In genomic region chr22:50780234-50780633, GRCh38 we compare ENCODE assay signal across 2 cellular contexts. TPM values are rescaled to one million over a fixed set of nuclear protein-coding genes. Genes with fewer than 3 reads are reported as not detected.
"Had no signal": no experiment of that assay in that cellular context is flagged by ENCODE, and none has a peak within 500 bp of the region (broad histone marks: within the 10 kb centered on the region; RNA-seq: fewer than 3 reads in every experiment).

No MANE protein-coding gene starts in this region.

RNA-seq across cellular contexts. Expression of gene ACR, which starts 42.2 kb away (rescaled TPM):
- total RNA-seq: fibroblast of lung, frontal cortex had no signal
